8 cellular contexts compared by ENCODE assay signal in genomic region chr7:954330-955238, GRCh38. TPM values are rescaled to one million over a fixed set of nuclear protein-coding genes. Genes with fewer than 3 reads are reported as not detected.
DNase-seq lines count a peak whose midpoint lies in the region; ATAC-seq and TF ChIP-seq lines count a peak whose summit lies in the region.

ADAP1 (minus strand) TSS chr7:954680; CDS start chr7:954477, 203 bp downstream.

- peak; percentile 68 for TF ChIP-seq CTCF in GM10266 (IDR thresholded peaks at IDR 0.05; ENCODE audit: control insufficient read depth, insufficient read depth, low read depth, missing control alignments)

- ATAC-seq in HG02588 (IDR thresholded peaks at IDR 0.05; ENCODE audit: unreplicated experiment) (peak; percentile 48), GM18870 (IDR thresholded peaks at IDR 0.05; ENCODE audit: unreplicated experiment) (no peak)

- peaks cover 17% of the 10 kb centered on the region for H3K4me1 Mint-ChIP-seq in activated naive CD8-positive, alpha-beta T cell treated with anti-CD3 and anti-CD28 coated beads for 36 hours

- H3K9me3 Mint-ChIP-seq in activated naive CD8-positive, alpha-beta T cell treated with anti-CD3 and anti-CD28 coated beads for 36 hours: no peaks in the 10 kb centered on the region

- peaks cover 11% of the 10 kb centered on the region for H3K36me3 Mint-ChIP-seq in activated naive CD8-positive, alpha-beta T cell treated with anti-CD3 and anti-CD28 coated beads for 36 hours

- H3K36me3 ChIP-seq in rectal smooth muscle tissue (ENCODE audit: control insufficient read depth, insufficient read depth, low read length): no peaks in the 10 kb centered on the region

- H3K4me3 Mint-ChIP-seq in activated naive CD8-positive, alpha-beta T cell treated with anti-CD3 and anti-CD28 coated beads for 36 hours: peak within 1 kb of the TSS; percentile 67

- H3K4me3 ChIP-seq in rectal smooth muscle tissue (ENCODE audit: low read length): peak within 1 kb of the TSS; percentile 69

- H3K27ac ChIP-seq in rectal smooth muscle tissue (ENCODE audit: low read depth, low read length): peak within 1 kb of the TSS; percentile 74

- H3K27ac Mint-ChIP-seq in activated naive CD8-positive, alpha-beta T cell treated with anti-CD3 and anti-CD28 coated beads for 36 hours: peak within 1 kb of the TSS; percentile 60

- H3K4me1 ChIP-seq in rectal smooth muscle tissue (ENCODE audit: control insufficient read depth, insufficient read depth, low read length): no peaks in the 10 kb centered on the region

- H3K9ac ChIP-seq in rectal smooth muscle tissue (ENCODE audit: low read length): no peak within 1 kb of the TSS

- DNase-seq in GM10266 (ENCODE audit: extremely low spot score) (peak; percentile 90), RPMI8226 (peak; percentile 81), hippocampal formation (lab: John Stamatoyannopoulos, UW) (peak; percentile 31 to 32), retina (no peak)
- DNase-seq in activated naive CD8-positive, alpha-beta T cell treated with anti-CD3 and anti-CD28 coated beads for 36 hours: peak; percentile 80

- no peaks in the 10 kb centered on the region for H3K27me3 ChIP-seq in rectal smooth muscle tissue (ENCODE audit: control insufficient read depth, insufficient read depth, low read length)

- peaks cover 4% of the 10 kb centered on the region for H3K27me3 Mint-ChIP-seq in activated naive CD8-positive, alpha-beta T cell treated with anti-CD3 and anti-CD28 coated beads for 36 hours

RNA-seq across cellular contexts. Expression of gene ADAP1, which starts in this region (rescaled TPM):
- 10 to 100 TPM; 49.9 to 56.7 TPM for total RNA-seq in activated naive CD8-positive, alpha-beta T cell treated with anti-CD3 and anti-CD28 coated beads for 36 hours
